Comparison of ENCODE assay signal across 19 cellular contexts in genomic region chr4:12897954-12898353, GRCh38.
"Had no signal": no experiment of that assay in that cellular context is flagged by ENCODE, and none has a peak within 500 bp of the region (broad histone marks: within the 10 kb centered on the region; RNA-seq: fewer than 3 reads in every experiment).

No MANE protein-coding gene starts in this region.

- H3K9me3 ChIP-seq: esophagus muscularis mucosa, gastrocnemius medialis, heart right ventricle, left lung, lower lobe of right lung, mucosa of descending colon had no signal

- H3K27me3 ChIP-seq: dorsolateral prefrontal cortex, esophagus muscularis mucosa, foreskin keratinocyte, gastrocnemius medialis, heart right ventricle, left lung had no signal

- H3K36me3 ChIP-seq: esophagus muscularis mucosa, gastrocnemius medialis, heart right ventricle, left lung, lower lobe of right lung had no signal

- ATAC-seq: foreskin keratinocyte, gastrocnemius medialis, heart right ventricle, left cardiac atrium, left lung, left ventricle myocardium superior, lower lobe of right lung, mucosa of descending colon had no signal

- H3K4me3 ChIP-seq: coronary artery, dorsolateral prefrontal cortex, esophagus muscularis mucosa, gastrocnemius medialis, heart right ventricle, left lung, lower lobe of right lung, mucosa of descending colon had no signal

- H3K27ac ChIP-seq: coronary artery, dorsolateral prefrontal cortex, esophagus muscularis mucosa, foreskin keratinocyte, gastrocnemius medialis, heart right ventricle, left lung, lower lobe of right lung had no signal

- DNase-seq: dermis blood vessel endothelial cell; dorsolateral prefrontal cortex; effector CD4-positive, alpha-beta T cell; effector memory CD4-positive, alpha-beta T cell; foreskin keratinocyte; gastrocnemius medialis; glutamatergic neuron; head of caudate nucleus; heart right ventricle; hippocampal formation; left cardiac atrium; left lung; left ventricle myocardium superior; lower lobe of right lung; mesenchymal stem cell; mucosa of descending colon; naive B cell had no signal

- H3K4me1 ChIP-seq: esophagus muscularis mucosa, foreskin keratinocyte, gastrocnemius medialis, heart right ventricle, left lung, lower lobe of right lung had no signal
